8 cellular contexts compared by ENCODE assay signal in the genomic region with DNA sequence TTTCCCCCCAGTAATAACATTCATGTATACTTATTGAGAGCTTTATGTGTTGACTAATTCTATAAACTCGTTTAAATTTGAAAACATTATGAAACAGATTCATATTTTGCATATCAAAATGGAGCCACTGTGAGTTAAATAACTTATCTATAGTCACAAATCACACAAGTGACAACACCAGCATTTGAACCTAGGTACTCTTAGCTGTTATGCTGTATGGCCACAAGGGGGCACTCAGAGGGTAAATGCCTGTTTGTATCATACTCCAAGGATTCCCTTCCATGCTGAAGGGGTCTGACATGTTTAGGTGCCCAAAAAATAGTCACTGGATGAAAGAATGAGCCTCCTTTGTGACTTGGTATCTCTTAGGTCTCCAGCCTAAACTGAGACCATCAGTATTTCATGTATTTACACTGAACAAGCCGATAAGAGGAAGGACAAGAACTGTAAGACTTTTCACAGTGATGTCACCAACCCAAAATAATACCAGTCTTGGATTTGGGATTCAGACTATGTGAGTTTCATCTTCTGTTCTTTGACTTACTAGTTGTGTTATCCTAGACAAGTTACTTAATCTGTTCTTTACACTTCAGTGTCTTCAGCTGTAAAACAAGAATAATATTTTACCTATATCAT. TPM values are rescaled to one million over a fixed set of nuclear protein-coding genes. Genes with fewer than 3 reads are reported as not detected.
DNase-seq lines count a peak whose midpoint lies in the region; ATAC-seq and TF ChIP-seq lines count a peak whose summit lies in the region.

No MANE protein-coding gene starts in this region.

- no peak overlapping the region for H3K9ac ChIP-seq in neural cell (ENCODE audit: low read length)

- H3K27me3 ChIP-seq in esophagus muscularis mucosa (no peaks in the 10 kb centered on the region), neural cell (ENCODE audit: insufficient read depth, low read depth, low read length) (no peaks in the 10 kb centered on the region)

- H3K4me1 ChIP-seq in esophagus muscularis mucosa = no peaks in the 10 kb centered on the region

- no peak overlapping the region for H3K4me2 ChIP-seq in neural cell (ENCODE audit: low read length)

- WGBS in esophagus muscularis mucosa = 47% methylated on average over 2 of the region's 2 CpGs

- no peak for TF ChIP-seq EP300 in esophagus muscularis mucosa (IDR thresholded peaks at IDR 0.05)
- TF ChIP-seq EP300 in neural cell (conservative IDR thresholded peaks at IDR 0.05; ENCODE audit: poor library complexity, severe bottlenecking) = no peak

- TF ChIP-seq POLR2A in esophagus muscularis mucosa (IDR thresholded peaks at IDR 0.05; ENCODE audit: low read depth) = no peak

- H4K20me1 ChIP-seq in neural cell (ENCODE audit: insufficient read depth) = no peaks in the 10 kb centered on the region

- DNase-seq in NCI-H510A treated with DMSO at 0.1 percent for 48 hours (lab: John Stamatoyannopoulos, UW) = peak; percentile 18
- DNase-seq in NCI-H510A (lab: John Stamatoyannopoulos, UW) = no peak
- DNase-seq in LoVo (ENCODE audit: low spot score) = peak; percentile 47
- DNase-seq in esophagus muscularis mucosa (ENCODE audit: extremely low spot score) = no peak
- DNase-seq in NCI-H128 (lab: John Stamatoyannopoulos, UW; ENCODE audit: unreplicated experiment) = no peak

- TF ChIP-seq RAD21 in neural cell (conservative IDR thresholded peaks at IDR 0.05) = peak; percentile 47

- ATAC-seq in GM21717 (IDR thresholded peaks at IDR 0.05; ENCODE audit: unreplicated experiment) = peak; percentile 79

- H3F3A ChIP-seq in neural cell (ENCODE audit: insufficient read depth, low read length, poor library complexity, severe bottlenecking) = no peaks in the 10 kb centered on the region

- H3K9me3 ChIP-seq in esophagus muscularis mucosa (no peaks in the 10 kb centered on the region), neural cell (ENCODE audit: low read length) (no peaks in the 10 kb centered on the region)

- TF ChIP-seq CTCF in WI38 (IDR thresholded peaks at IDR 0.05; ENCODE audit: low read depth, low read length) (peak; percentile 79), esophagus muscularis mucosa (IDR thresholded peaks at IDR 0.05) (peak; percentile 60 to 77 (median 62)), neural cell (IDR thresholded peaks at IDR 0.05; ENCODE audit: poor library complexity, severe bottlenecking) (peak; percentile 56)

- H3K27ac ChIP-seq in esophagus muscularis mucosa (replicated peaks in 1 of 4) (no peak overlapping the region), neural cell (ENCODE audit: low read length) (no peak overlapping the region)

- H3K9me2 ChIP-seq in neural cell (ENCODE audit: insufficient read depth, low read length) = no peaks in the 10 kb centered on the region

- H3K36me3 ChIP-seq in esophagus muscularis mucosa (no peaks in the 10 kb centered on the region), neural cell (ENCODE audit: insufficient read depth, low read length) (no peaks in the 10 kb centered on the region)

- intact Hi-C loops in esophagus muscularis mucosa (cut with DNase I) = loop anchor here (1.0 kb wide), 1 partner anchor 332 kb away; a partner anchor contains a TSS

- H3K4me3 ChIP-seq in WI38 (ENCODE audit: low read depth, low read length) (no peak overlapping the region), esophagus muscularis mucosa (no peak overlapping the region), neural cell (ENCODE audit: low read length) (no peak overlapping the region)

- H3K79me2 ChIP-seq in neural cell (replicated peaks; ENCODE audit: insufficient read depth, low read length) = no peaks in the 10 kb centered on the region

- H2AFZ ChIP-seq in neural cell (ENCODE audit: low read depth, low read length) = no peak overlapping the region

TF ChIP-seq in neural cell, 6 proteins besides CTCF, POLR2A, EP300 and RAD21:
- TF ChIP-seq EZH2 (IDR thresholded peaks at IDR 0.05; ENCODE audit: borderline replicate concordance, insufficient read depth, low read length, poor library complexity, severe bottlenecking) = no peak
- no peak for TF ChIP-seq TAF1 (IDR thresholded peaks at IDR 0.05; ENCODE audit: low read depth)
- TF ChIP-seq POLR2AphosphoS5 (IDR thresholded peaks at IDR 0.05) = no peak
- peak; percentile 64 for TF ChIP-seq SMC3 (conservative IDR thresholded peaks at IDR 0.05; ENCODE audit: poor library complexity)

RNA-seq across cellular contexts. Expression of a gene that starts 12.2 kb away (rescaled TPM):
- total RNA-seq in esophagus muscularis mucosa = not detected
- not detected in 2 replicates for polyA plus RNA-seq in neural cell
- polyA minus RNA-seq in neural cell = not detected in 2 replicates

RNA-seq across cellular contexts. Expression of a gene that starts 27.2 kb away (rescaled TPM):
- total RNA-seq in esophagus muscularis mucosa = not detected
- not detected in 2 replicates for polyA plus RNA-seq in neural cell
- polyA minus RNA-seq in neural cell = not detected in 2 replicates

RNA-seq across cellular contexts. Expression of a gene that starts 33.5 kb away (rescaled TPM):
- total RNA-seq in esophagus muscularis mucosa = under 1 TPM in 1 of 4 donors, not detected in 3; 0.13 TPM
- polyA plus RNA-seq in neural cell = not detected in 2 replicates
- polyA minus RNA-seq in neural cell = not detected in 2 replicates

RNA-seq across cellular contexts. Expression of a gene that starts 35.0 kb away (rescaled TPM):
- total RNA-seq in esophagus muscularis mucosa = not detected
- not detected in 2 replicates for polyA plus RNA-seq in neural cell
- not detected in 2 replicates for polyA minus RNA-seq in neural cell

RNA-seq across cellular contexts. Expression of a gene that starts 40.2 kb away (rescaled TPM):
- total RNA-seq in esophagus muscularis mucosa = under 1 TPM in 3 of 4 donors, not detected in 1; 0.19 to 0.46 (median 0.42) TPM
- not detected in 2 replicates for polyA plus RNA-seq in neural cell
- polyA minus RNA-seq in neural cell = not detected in 2 replicates

Comparison
In these comparisons a context has a peak if more than half of its experiments do, and no peak if none do; other contexts are left out.
1. DNase-seq: peak in NCI-H510A treated with DMSO at 0.1 percent for 48 hours (single experiment) and LoVo (single experiment); none in NCI-H510A (single experiment), esophagus muscularis mucosa (single experiment) and NCI-H128 (single experiment).
2. Peak in every context shown above with its lines, with median percentiles within 50 percentile points of each other: CTCF ChIP-seq.